In genomic region chr17:79019631-79020584, GRCh38 we compare ENCODE assay signal across 8 cellular contexts. TPM values are rescaled to one million over a fixed set of nuclear protein-coding genes. Genes with fewer than 3 reads are reported as not detected.
DNase-seq lines count a peak whose midpoint lies in the region; ATAC-seq, FAIRE-seq and TF ChIP-seq lines count a peak whose summit lies in the region.

No MANE protein-coding gene starts in this region.

- H3K27ac ChIP-seq in astrocyte (ENCODE audit: low read depth, low read length) (no peak overlapping the region), hepatocyte (peak overlapping the region; percentile 46), spleen (peak overlapping the region in 4 of 8 donors; percentile 26 to 82 (median 47))

- FAIRE-seq in RCC 7860 (lab: Jason Lieb, UNC) = peak; percentile 36
- no peak for FAIRE-seq in astrocyte (lab: Jason Lieb, UNC)

- H3K9me2 ChIP-seq in hepatocyte (replicated peaks; ENCODE audit: insufficient read depth) = no peaks in the 10 kb centered on the region

- no peaks in the 10 kb centered on the region for H3K36me3 Mint-ChIP-seq in astrocyte (ENCODE audit: low read depth, unreplicated experiment)

- H3K27me3 Mint-ChIP-seq in astrocyte (ENCODE audit: low read depth, unreplicated experiment) = peaks cover 41% of the 10 kb centered on the region

- H3K36me3 ChIP-seq in astrocyte (ENCODE audit: insufficient read depth, low read length) (no peaks in the 10 kb centered on the region), hepatocyte (replicated peaks; ENCODE audit: insufficient read depth, low read depth) (no peaks in the 10 kb centered on the region), spleen (no peaks in the 10 kb centered on the region)

- peaks cover 6% of the 10 kb centered on the region for H3K9me3 Mint-ChIP-seq in astrocyte (ENCODE audit: unreplicated experiment)

- no peak overlapping the region for H2AFZ ChIP-seq in astrocyte (ENCODE audit: low read depth, low read length)
- no peak overlapping the region for H2AFZ ChIP-seq in hepatocyte

- H3K79me2 ChIP-seq in astrocyte (ENCODE audit: insufficient read depth, low read length) (no peaks in the 10 kb centered on the region), hepatocyte (no peaks in the 10 kb centered on the region)

- no peak for TF ChIP-seq POLR2A in spleen (IDR thresholded peaks at IDR 0.05)

- H3K4me1 Mint-ChIP-seq in astrocyte (ENCODE audit: low read depth, unreplicated experiment) = no peaks in the 10 kb centered on the region

- H3K4me1 ChIP-seq in astrocyte (ENCODE audit: insufficient read depth, low read length) (peaks cover 10% of the 10 kb centered on the region), hepatocyte (ENCODE audit: insufficient read depth) (peaks cover 34% of the 10 kb centered on the region), spleen (peaks cover 7 to 57% (median 30%) of the 10 kb centered on the region in 6 donors)

- H3K4me3 Mint-ChIP-seq in astrocyte (ENCODE audit: unreplicated experiment) = no peak overlapping the region

- H3K4me3 ChIP-seq in astrocyte (ENCODE audit: insufficient read depth, low read depth, low read length) (no peak overlapping the region), hepatocyte (no peak overlapping the region), spleen (no peak overlapping the region)

- H3K9me3 ChIP-seq in astrocyte (ENCODE audit: insufficient read depth, low read depth, low read length) = no peaks in the 10 kb centered on the region
- peaks cover under 1% of the 10 kb centered on the region for H3K9me3 ChIP-seq in hepatocyte (ENCODE audit: low read depth)
- peaks cover 0 to 14% (median 9%) of the 10 kb centered on the region in 8 donors for H3K9me3 ChIP-seq in spleen

- H3K27ac Mint-ChIP-seq in astrocyte (ENCODE audit: unreplicated experiment) = no peak overlapping the region

- intact Hi-C loops in spleen (cut with DNase I; ENCODE audit: low total_unique reads) = no loop called here

- H3K4me2 ChIP-seq in astrocyte (ENCODE audit: low read length) = no peak overlapping the region
- peak overlapping the region; percentile 51 for H3K4me2 ChIP-seq in hepatocyte

- DNase-seq in CD1c-positive myeloid dendritic cell (ENCODE audit: extremely low spot score) (peak; percentile 67), HK-2 (ENCODE audit: unreplicated experiment) (peak; percentile 30), RCC 7860 (ENCODE audit: low spot score) (peak; percentile 60), astrocyte (ENCODE audit: low read depth) (peak; percentile 33), hepatocyte (ENCODE audit: low spot score) (peak; percentile 68), spleen (peak; percentile 61), NCI-H510A (lab: John Stamatoyannopoulos, UW) (no peak)

- no peak for ATAC-seq in HG03460 (IDR thresholded peaks at IDR 0.05; ENCODE audit: unreplicated experiment)

- 30% methylated on average over 19 of the region's 19 CpGs for WGBS in hepatocyte (ENCODE audit: low lambda C conversion rate, missing lambda C conversion rate)
- 61 to 73% (median 66%) methylated on average over 19 of the region's 19 CpGs for WGBS in spleen, 5 donors

- TF ChIP-seq CTCF in astrocyte (IDR thresholded peaks at IDR 0.05; ENCODE audit: insufficient read depth, low read depth, low read length) = peak; percentile 85
- peak; percentile 59 for TF ChIP-seq CTCF in hepatocyte (IDR thresholded peaks at IDR 0.05; ENCODE audit: poor library complexity)
- TF ChIP-seq CTCF in spleen (IDR thresholded peaks at IDR 0.05 in 8 of 11, conservative IDR thresholded peaks at IDR 0.05 in 3 of 11) = peak; percentile 26 to 70 (median 58)

- no peak overlapping the region for H3K9ac ChIP-seq in astrocyte (ENCODE audit: low read length)

- H4K20me1 ChIP-seq in astrocyte (ENCODE audit: insufficient read depth, low read length) (no peaks in the 10 kb centered on the region), hepatocyte (ENCODE audit: insufficient read depth, poor library complexity, severe bottlenecking) (no peaks in the 10 kb centered on the region)

- H3K27me3 ChIP-seq in astrocyte (ENCODE audit: insufficient read depth, low read length) (peaks cover 22% of the 10 kb centered on the region), hepatocyte (no peaks in the 10 kb centered on the region), spleen (replicated peaks in 1 of 7) (peaks cover 0 to 40% (median 13%) of the 10 kb centered on the region in 7 donors)

RNA-seq across cellular contexts. Expression of gene C1QTNF1, which starts 4.1 kb away (rescaled TPM):
- total RNA-seq in astrocyte (1.8 and 2.2 TPM in 2 replicates), hepatocyte (9.5 and 12.8 TPM in 2 replicates), spleen (100 to 1,000 TPM in 1 of 7 donors, 10 to 100 TPM in 6; 26.5 to 101 (median 69.9) TPM)
- polyA plus RNA-seq in hepatocyte (13.3 and 14.7 TPM in 2 replicates), spleen (10 to 100 TPM; 14.7 to 29.1 (median 25.3) TPM)

RNA-seq across cellular contexts. Expression of gene CANT1, which starts 10.3 kb away (rescaled TPM):
- total RNA-seq in astrocyte = 71.3 and 72.1 TPM in 2 replicates
- total RNA-seq in hepatocyte = 32.8 and 36.1 TPM in 2 replicates
- polyA plus RNA-seq in hepatocyte = 33.0 and 34.1 TPM in 2 replicates
- 10 to 100 TPM; 48.1 to 76.6 (median 61.2) TPM for total RNA-seq in spleen
- polyA plus RNA-seq in spleen = 10 to 100 TPM; 11.2 to 22.1 (median 12.3) TPM

RNA-seq across cellular contexts. Expression of gene LGALS3BP, which starts 40.2 kb away (rescaled TPM):
- total RNA-seq in astrocyte (495 and 654 TPM in 2 replicates), hepatocyte (224 and 305 TPM in 2 replicates), spleen (100 to 1,000 TPM in 5 of 7 donors, 10 to 100 TPM in 2; 85.7 to 188 (median 108) TPM)
- polyA plus RNA-seq in hepatocyte (787 and 811 TPM in 2 replicates), spleen (10 to 100 TPM; 33.6 to 58.7 (median 38.3) TPM)

RNA-seq across cellular contexts. Expression of gene ENGASE, which starts 54.7 kb away (rescaled TPM):
- total RNA-seq in astrocyte (11.5 and 11.6 TPM in 2 replicates), hepatocyte (17.5 and 34.0 TPM in 2 replicates), spleen (100 to 1,000 TPM in 3 of 7 donors, 10 to 100 TPM in 4; 54.7 to 148 (median 99.4) TPM)
- polyA plus RNA-seq in hepatocyte (24.4 and 46.2 TPM in 2 replicates), spleen (100 to 1,000 TPM in 1 of 3 donors, 10 to 100 TPM in 2; 25.0 to 101 (median 43.6) TPM)
